In the genomic region with DNA sequence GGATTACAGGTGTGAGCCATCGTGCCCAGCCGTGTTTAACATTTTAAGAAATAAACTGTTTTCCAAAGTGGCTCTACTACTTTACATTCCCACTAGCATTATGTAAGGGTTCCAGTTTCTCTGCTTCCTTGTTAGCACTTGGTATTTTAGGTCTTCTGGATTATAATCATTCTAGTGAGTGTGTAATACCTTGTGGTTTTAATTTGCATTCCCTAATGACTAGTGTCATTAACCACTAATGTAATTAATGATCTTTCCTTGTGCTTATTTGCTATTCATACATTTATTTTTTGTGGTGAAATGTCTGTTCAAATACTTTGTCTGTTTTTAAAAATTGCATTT, we compare ENCODE assay signal across 16 cellular contexts. TPM values are rescaled to one million over a fixed set of nuclear protein-coding genes. Genes with fewer than 3 reads are reported as not detected.
DNase-seq lines count a peak whose midpoint lies in the region; ATAC-seq and TF ChIP-seq lines count a peak whose summit lies in the region.
"Had no signal": no experiment of that assay in that cellular context is flagged by ENCODE, and none has a peak within 500 bp of the region (broad histone marks: within the 10 kb centered on the region; RNA-seq: fewer than 3 reads in every experiment).

No MANE protein-coding gene starts in this region.

- no peaks in the 10 kb centered on the region for H3K9me2 ChIP-seq in hepatocyte (replicated peaks; ENCODE audit: insufficient read depth)

- H3K4me3 Mint-ChIP-seq in CD8-positive, alpha-beta memory T cell: no peak overlapping the region
- H3K4me3 Mint-ChIP-seq: stimulated activated naive B cell treated with anti-CD40 and anti-IgM and Interleukin-4, amounts not matched to agents 10 μg/mL and 1 μg/mL and 100 μg/mL, for 72 hours had no signal

- no peaks in the 10 kb centered on the region for H3K27me3 Mint-ChIP-seq in CD8-positive, alpha-beta memory T cell
- H3K27me3 Mint-ChIP-seq: stimulated activated naive B cell treated with anti-CD40 and anti-IgM and Interleukin-4, amounts not matched to agents 10 μg/mL and 1 μg/mL and 100 μg/mL, for 72 hours had no signal

- H3K79me2 ChIP-seq in hepatocyte: peaks cover 73% of the 10 kb centered on the region

- no peak for TF ChIP-seq CTCF in sigmoid colon (IDR thresholded peaks at IDR 0.05)
- no peak for TF ChIP-seq CTCF in hepatocyte (IDR thresholded peaks at IDR 0.05; ENCODE audit: poor library complexity)

- TF ChIP-seq POLR2A in sigmoid colon (IDR thresholded peaks at IDR 0.05): no peak

- no peak overlapping the region for H2AFZ ChIP-seq in hepatocyte

- no peak overlapping the region for H3K4me2 ChIP-seq in hepatocyte

- DNase-seq in EH (ENCODE audit: low read depth) (peak; percentile 35), globus pallidus (ENCODE audit: low spot score) (peak; percentile 21), sigmoid colon (no peak), GF-D8 (lab: John Stamatoyannopoulos, UW) (no peak), hepatocyte (ENCODE audit: low spot score) (no peak), NOMO-1 (lab: John Stamatoyannopoulos, UW; ENCODE audit: unreplicated experiment in 2 of 2) (no peak)
- DNase-seq in CD8-positive, alpha-beta memory T cell: no peak
- DNase-seq: activated gamma-delta T cell treated with Interleukin-2 at 50 U/mL for 16 hours; Calu3; NCI-H1092 treated with DMSO at 0.1 percent for 48 hours; stimulated activated naive B cell treated with anti-CD40 and anti-IgM and Interleukin-4, amounts not matched to agents 10 μg/mL and 1 μg/mL and 100 μg/mL, for 72 hours had no signal

- peaks cover 0 to 17% (median 0%) of the 10 kb centered on the region in 4 donors for H3K4me1 ChIP-seq in sigmoid colon
- H3K4me1 ChIP-seq in hepatocyte (ENCODE audit: insufficient read depth): no peaks in the 10 kb centered on the region
- no peaks in the 10 kb centered on the region for H3K4me1 ChIP-seq in CD8-positive, alpha-beta memory T cell (ENCODE audit: insufficient read depth, low read length)

- CTCF ChIA-PET in CD8-positive, alpha-beta memory T cell (lab: Charles Lee): no interaction called here

- POLR2A ChIA-PET in CD8-positive, alpha-beta memory T cell (lab: Charles Lee): no interaction called here

- H3K27ac Mint-ChIP-seq in CD8-positive, alpha-beta memory T cell: no peak overlapping the region
- H3K27ac Mint-ChIP-seq: stimulated activated naive B cell treated with anti-CD40 and anti-IgM and Interleukin-4, amounts not matched to agents 10 μg/mL and 1 μg/mL and 100 μg/mL, for 72 hours had no signal

- ATAC-seq in SK-N-SH treated with all-trans-retinoic acid at 6 μM for 48 hours: peak; percentile 68
- ATAC-seq: left lobe of liver; sciatic nerve; stimulated activated naive B cell treated with anti-CD40 and anti-IgM and Interleukin-4, amounts not matched to agents 10 μg/mL and 1 μg/mL and 100 μg/mL, for 72 hours had no signal

- peak overlapping the region in 3 of 4 donors; percentile 28 to 60 (median 45) for H3K27ac ChIP-seq in sigmoid colon
- H3K27ac ChIP-seq in hepatocyte: no peak overlapping the region
- H3K27ac ChIP-seq in CD8-positive, alpha-beta memory T cell (ENCODE audit: low read depth, low read length): no peak overlapping the region
- H3K27ac ChIP-seq: brain microvascular endothelial cell, SJSA1 had no signal

- peaks cover 29 to 51% (median 30%) of the 10 kb centered on the region in 3 donors for H3K4me1 Mint-ChIP-seq in CD8-positive, alpha-beta memory T cell

- WGBS in sigmoid colon, 2 donors: 75 to 79% methylated on average over 2 of the region's 2 CpGs
- WGBS in hepatocyte (ENCODE audit: low lambda C conversion rate, missing lambda C conversion rate): 69% methylated on average over 2 of the region's 2 CpGs

- peaks cover 0 to 38% (median 5%) of the 10 kb centered on the region in 3 donors for H3K36me3 Mint-ChIP-seq in CD8-positive, alpha-beta memory T cell

- H3K4me3 ChIP-seq in sigmoid colon (no peak overlapping the region), hepatocyte (no peak overlapping the region)
- H3K4me3 ChIP-seq in CD8-positive, alpha-beta memory T cell (ENCODE audit: low read length): no peak overlapping the region
- H3K4me3 ChIP-seq: SJSA1 had no signal

- no peaks in the 10 kb centered on the region for H4K20me1 ChIP-seq in hepatocyte (ENCODE audit: insufficient read depth, poor library complexity, severe bottlenecking)

- intact Hi-C loops in sigmoid colon (cut with DNase I): no loop called here

- no peaks in the 10 kb centered on the region for H3K9me3 Mint-ChIP-seq in CD8-positive, alpha-beta memory T cell
- H3K9me3 Mint-ChIP-seq: stimulated activated naive B cell treated with anti-CD40 and anti-IgM and Interleukin-4, amounts not matched to agents 10 μg/mL and 1 μg/mL and 100 μg/mL, for 72 hours had no signal

- H3K36me3 ChIP-seq in sigmoid colon: peaks cover 5 to 19% (median 9%) of the 10 kb centered on the region in 4 donors
- no peaks in the 10 kb centered on the region for H3K36me3 ChIP-seq in hepatocyte (replicated peaks; ENCODE audit: insufficient read depth, low read depth)
- no peaks in the 10 kb centered on the region for H3K36me3 ChIP-seq in CD8-positive, alpha-beta memory T cell (ENCODE audit: insufficient read depth, low read length)

- H3K9me3 ChIP-seq in sigmoid colon (no peaks in the 10 kb centered on the region), hepatocyte (ENCODE audit: low read depth) (no peaks in the 10 kb centered on the region)
- no peaks in the 10 kb centered on the region for H3K9me3 ChIP-seq in CD8-positive, alpha-beta memory T cell (ENCODE audit: low read length)
- H3K9me3 ChIP-seq: SJSA1 had no signal

- no peak for TF ChIP-seq EP300 in sigmoid colon (IDR thresholded peaks at IDR 0.05)

- H3K27me3 ChIP-seq in sigmoid colon (no peaks in the 10 kb centered on the region), hepatocyte (no peaks in the 10 kb centered on the region)
- no peaks in the 10 kb centered on the region for H3K27me3 ChIP-seq in CD8-positive, alpha-beta memory T cell (ENCODE audit: insufficient read depth, low read length, poor library complexity, severe bottlenecking)
- H3K27me3 ChIP-seq: brain microvascular endothelial cell, SJSA1 had no signal

TF ChIP-seq in SK-N-SH treated with all-trans-retinoic acid at 6 μM for 48 hours, 23 proteins besides CTCF, POLR2A, EP300 and RAD21:
- TF ChIP-seq ISL1 (CRISPR knock-in tag; IDR thresholded peaks at IDR 0.05): peak; percentile 36
- no peak for TF ChIP-seq SNAI2 (CRISPR knock-in tag; IDR thresholded peaks at IDR 0.05)

RNA-seq across cellular contexts. Expression of gene ARIH2, which starts 30.7 kb away (rescaled TPM):
- total RNA-seq in sigmoid colon (100 to 1,000 TPM in 3 of 4 donors, 10 to 100 TPM in 1; 94.9 to 165 (median 116) TPM), hepatocyte (58.7 and 60.9 TPM in 2 replicates)
- polyA plus RNA-seq in sigmoid colon (10 to 100 TPM; 33.0 to 53.7 (median 45.1) TPM), hepatocyte (41.7 and 45.3 TPM in 2 replicates)
- total RNA-seq in CD8-positive, alpha-beta memory T cell: 100 to 1,000 TPM; 117 to 123 TPM
- polyA plus RNA-seq in CD8-positive, alpha-beta memory T cell: 126 TPM

RNA-seq across cellular contexts. Expression of gene P4HTM, which starts 40.7 kb away (rescaled TPM):
- total RNA-seq in sigmoid colon: 10 to 100 TPM; 30.9 to 41.3 (median 33.4) TPM
- 10 to 100 TPM in 1 of 3 donors, 1 to 10 TPM in 2; 5.4 to 28.9 (median 5.5) TPM for polyA plus RNA-seq in sigmoid colon
- total RNA-seq in hepatocyte: 39.4 and 42.5 TPM in 2 replicates
- 84.0 and 85.3 TPM in 2 replicates for polyA plus RNA-seq in hepatocyte
- 10 to 100 TPM; 28.6 to 33.0 TPM for total RNA-seq in CD8-positive, alpha-beta memory T cell
- 35.0 TPM for polyA plus RNA-seq in CD8-positive, alpha-beta memory T cell

RNA-seq across cellular contexts. Expression of gene SLC25A20, which starts 50.7 kb away (rescaled TPM):
- total RNA-seq in sigmoid colon (10 to 100 TPM; 18.2 to 29.1 (median 20.8) TPM), hepatocyte (59.1 and 61.3 TPM in 2 replicates)
- polyA plus RNA-seq in sigmoid colon (10 to 100 TPM; 30.6 to 65.2 (median 39.7) TPM), hepatocyte (38.0 and 46.0 TPM in 2 replicates)
- 10 to 100 TPM; 29.1 to 31.5 TPM for total RNA-seq in CD8-positive, alpha-beta memory T cell
- polyA plus RNA-seq in CD8-positive, alpha-beta memory T cell: 40.1 TPM

RNA-seq across cellular contexts. Expression of gene WDR6, which starts 57.8 kb away (rescaled TPM):
- 100 to 1,000 TPM in 1 of 4 donors, 10 to 100 TPM in 3; 71.3 to 122 (median 93.5) TPM for total RNA-seq in sigmoid colon
- polyA plus RNA-seq in sigmoid colon: 100 to 1,000 TPM in 1 of 3 donors, 10 to 100 TPM in 2; 21.0 to 124 (median 27.6) TPM
- total RNA-seq in hepatocyte: 124 and 157 TPM in 2 replicates
- polyA plus RNA-seq in hepatocyte: 190 and 215 TPM in 2 replicates
- total RNA-seq in CD8-positive, alpha-beta memory T cell: 100 to 1,000 TPM; 158 to 167 TPM
- 82.9 TPM for polyA plus RNA-seq in CD8-positive, alpha-beta memory T cell

Comparison
In these comparisons a context has a peak if more than half of its experiments do, and no peak if none do; other contexts are left out.
1. DNase-seq: peak in EH (single experiment) and globus pallidus (single experiment); none in sigmoid colon (single experiment), GF-D8 (single experiment), hepatocyte (single experiment), CD8-positive, alpha-beta memory T cell (0 of 5) and NOMO-1 (0 of 2).
2. H3K27ac ChIP-seq: peak in sigmoid colon (3 of 4); none in hepatocyte (single experiment) and CD8-positive, alpha-beta memory T cell (single experiment).